ENCODE assay signal across 2 cellular contexts in the genomic region with DNA sequence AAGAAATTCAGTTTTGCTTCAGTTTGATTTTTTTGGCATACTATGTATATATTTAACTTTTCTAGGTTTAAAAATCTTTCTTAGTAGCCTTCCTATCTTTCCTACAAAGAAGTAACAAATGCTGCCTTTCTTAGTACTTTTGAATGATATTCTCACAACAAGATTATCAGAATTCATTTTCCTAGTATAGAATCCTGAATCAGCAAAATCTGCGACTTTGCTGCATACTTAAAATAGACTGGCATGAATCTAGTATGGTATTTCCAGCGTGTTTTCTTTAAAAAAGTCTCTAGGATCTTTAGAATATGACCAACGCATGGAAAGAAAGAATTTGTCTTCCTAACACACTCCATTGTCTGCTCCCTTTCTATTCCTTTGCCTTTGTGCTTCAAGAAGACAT.
TF ChIP-seq lines count a peak whose summit lies in the region.

No MANE protein-coding gene starts in this region.

TF ChIP-seq in GM23338, 12 proteins besides CTCF, POLR2A, EP300 and RAD21:
- no peak for TF ChIP-seq ZNF331 (CRISPR knock-in tag; IDR thresholded peaks at IDR 0.05; ENCODE audit: low read depth)
- no peak for TF ChIP-seq JUNB (IDR thresholded peaks at IDR 0.05; ENCODE audit: unreplicated experiment)
- no peak for TF ChIP-seq EZH2phosphoT487 (IDR thresholded peaks at IDR 0.05; ENCODE audit: unreplicated experiment)
- TF ChIP-seq, protein P1, sequence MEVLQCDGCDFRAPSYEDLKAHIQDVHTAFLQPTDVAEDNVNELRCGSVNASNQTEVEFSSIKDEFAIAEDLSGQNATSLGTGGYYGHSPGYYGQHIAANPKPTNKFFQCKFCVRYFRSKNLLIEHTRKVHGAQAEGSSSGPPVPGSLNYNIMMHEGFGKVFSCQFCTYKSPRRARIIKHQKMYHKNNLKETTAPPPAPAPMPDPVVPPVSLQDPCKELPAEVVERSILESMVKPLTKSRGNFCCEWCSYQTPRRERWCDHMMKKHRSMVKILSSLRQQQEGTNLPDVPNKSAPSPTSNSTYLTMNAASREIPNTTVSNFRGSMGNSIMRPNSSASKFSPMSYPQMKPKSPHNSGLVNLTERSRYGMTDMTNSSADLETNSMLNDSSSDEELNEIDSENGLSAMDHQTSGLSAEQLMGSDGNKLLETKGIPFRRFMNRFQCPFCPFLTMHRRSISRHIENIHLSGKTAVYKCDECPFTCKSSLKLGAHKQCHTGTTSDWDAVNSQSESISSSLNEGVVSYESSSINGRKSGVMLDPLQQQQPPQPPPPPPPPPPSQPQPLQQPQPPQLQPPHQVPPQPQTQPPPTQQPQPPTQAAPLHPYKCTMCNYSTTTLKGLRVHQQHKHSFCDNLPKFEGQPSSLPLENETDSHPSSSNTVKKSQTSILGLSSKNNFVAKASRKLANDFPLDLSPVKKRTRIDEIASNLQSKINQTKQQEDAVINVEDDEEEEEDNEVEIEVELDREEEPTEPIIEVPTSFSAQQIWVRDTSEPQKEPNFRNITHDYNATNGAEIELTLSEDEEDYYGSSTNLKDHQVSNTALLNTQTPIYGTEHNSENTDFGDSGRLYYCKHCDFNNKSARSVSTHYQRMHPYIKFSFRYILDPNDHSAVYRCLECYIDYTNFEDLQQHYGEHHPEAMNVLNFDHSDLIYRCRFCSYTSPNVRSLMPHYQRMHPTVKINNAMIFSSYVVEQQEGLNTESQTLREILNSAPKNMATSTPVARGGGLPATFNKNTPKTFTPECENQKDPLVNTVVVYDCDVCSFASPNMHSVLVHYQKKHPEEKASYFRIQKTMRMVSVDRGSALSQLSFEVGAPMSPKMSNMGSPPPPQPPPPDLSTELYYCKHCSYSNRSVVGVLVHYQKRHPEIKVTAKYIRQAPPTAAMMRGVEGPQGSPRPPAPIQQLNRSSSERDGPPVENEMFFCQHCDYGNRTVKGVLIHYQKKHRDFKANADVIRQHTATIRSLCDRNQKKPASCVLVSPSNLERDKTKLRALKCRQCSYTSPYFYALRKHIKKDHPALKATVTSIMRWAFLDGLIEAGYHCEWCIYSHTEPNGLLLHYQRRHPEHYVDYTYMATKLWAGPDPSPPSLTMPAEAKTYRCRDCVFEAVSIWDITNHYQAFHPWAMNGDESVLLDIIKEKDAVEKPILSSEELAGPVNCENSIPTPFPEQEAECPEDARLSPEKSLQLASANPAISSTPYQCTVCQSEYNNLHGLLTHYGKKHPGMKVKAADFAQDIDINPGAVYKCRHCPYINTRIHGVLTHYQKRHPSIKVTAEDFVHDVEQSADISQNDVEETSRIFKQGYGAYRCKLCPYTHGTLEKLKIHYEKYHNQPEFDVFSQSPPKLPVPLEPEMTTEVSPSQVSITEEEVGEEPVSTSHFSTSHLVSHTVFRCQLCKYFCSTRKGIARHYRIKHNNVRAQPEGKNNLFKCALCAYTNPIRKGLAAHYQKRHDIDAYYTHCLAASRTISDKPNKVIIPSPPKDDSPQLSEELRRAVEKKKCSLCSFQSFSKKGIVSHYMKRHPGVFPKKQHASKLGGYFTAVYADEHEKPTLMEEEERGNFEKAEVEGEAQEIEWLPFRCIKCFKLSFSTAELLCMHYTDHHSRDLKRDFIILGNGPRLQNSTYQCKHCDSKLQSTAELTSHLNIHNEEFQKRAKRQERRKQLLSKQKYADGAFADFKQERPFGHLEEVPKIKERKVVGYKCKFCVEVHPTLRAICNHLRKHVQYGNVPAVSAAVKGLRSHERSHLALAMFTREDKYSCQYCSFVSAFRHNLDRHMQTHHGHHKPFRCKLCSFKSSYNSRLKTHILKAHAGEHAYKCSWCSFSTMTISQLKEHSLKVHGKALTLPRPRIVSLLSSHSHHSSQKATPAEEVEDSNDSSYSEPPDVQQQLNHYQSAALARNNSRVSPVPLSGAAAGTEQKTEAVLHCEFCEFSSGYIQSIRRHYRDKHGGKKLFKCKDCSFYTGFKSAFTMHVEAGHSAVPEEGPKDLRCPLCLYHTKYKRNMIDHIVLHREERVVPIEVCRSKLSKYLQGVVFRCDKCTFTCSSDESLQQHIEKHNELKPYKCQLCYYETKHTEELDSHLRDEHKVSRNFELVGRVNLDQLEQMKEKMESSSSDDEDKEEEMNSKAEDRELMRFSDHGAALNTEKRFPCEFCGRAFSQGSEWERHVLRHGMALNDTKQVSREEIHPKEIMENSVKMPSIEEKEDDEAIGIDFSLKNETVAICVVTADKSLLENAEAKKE (CRISPR knock-in tag; IDR thresholded peaks at IDR 0.05), result no peak

TF ChIP-seq in H1, 55 proteins besides CTCF, POLR2A, EP300 and RAD21 (continued from another document):
- TF ChIP-seq RBBP5 (IDR thresholded peaks at IDR 0.05; ENCODE audit: borderline replicate concordance, low read depth, low read length) (no peak), SRF (IDR thresholded peaks at IDR 0.05; ENCODE audit: low read depth, low read length) (no peak), CTBP2 (IDR thresholded peaks at IDR 0.05; ENCODE audit: borderline replicate concordance, insufficient read depth, insufficient read length, low read length) (no peak)
- TF ChIP-seq, protein P2, sequence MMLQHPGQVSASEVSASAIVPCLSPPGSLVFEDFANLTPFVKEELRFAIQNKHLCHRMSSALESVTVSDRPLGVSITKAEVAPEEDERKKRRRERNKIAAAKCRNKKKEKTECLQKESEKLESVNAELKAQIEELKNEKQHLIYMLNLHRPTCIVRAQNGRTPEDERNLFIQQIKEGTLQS (IDR thresholded peaks at IDR 0.05; ENCODE audit: insufficient read depth, low read depth, low read length), result no peak
- TF ChIP-seq, protein P3, sequence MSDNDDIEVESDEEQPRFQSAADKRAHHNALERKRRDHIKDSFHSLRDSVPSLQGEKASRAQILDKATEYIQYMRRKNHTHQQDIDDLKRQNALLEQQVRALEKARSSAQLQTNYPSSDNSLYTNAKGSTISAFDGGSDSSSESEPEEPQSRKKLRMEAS (IDR thresholded peaks at IDR 0.05), result no peak
